13 cellular contexts compared by ENCODE assay signal in the genomic region with DNA sequence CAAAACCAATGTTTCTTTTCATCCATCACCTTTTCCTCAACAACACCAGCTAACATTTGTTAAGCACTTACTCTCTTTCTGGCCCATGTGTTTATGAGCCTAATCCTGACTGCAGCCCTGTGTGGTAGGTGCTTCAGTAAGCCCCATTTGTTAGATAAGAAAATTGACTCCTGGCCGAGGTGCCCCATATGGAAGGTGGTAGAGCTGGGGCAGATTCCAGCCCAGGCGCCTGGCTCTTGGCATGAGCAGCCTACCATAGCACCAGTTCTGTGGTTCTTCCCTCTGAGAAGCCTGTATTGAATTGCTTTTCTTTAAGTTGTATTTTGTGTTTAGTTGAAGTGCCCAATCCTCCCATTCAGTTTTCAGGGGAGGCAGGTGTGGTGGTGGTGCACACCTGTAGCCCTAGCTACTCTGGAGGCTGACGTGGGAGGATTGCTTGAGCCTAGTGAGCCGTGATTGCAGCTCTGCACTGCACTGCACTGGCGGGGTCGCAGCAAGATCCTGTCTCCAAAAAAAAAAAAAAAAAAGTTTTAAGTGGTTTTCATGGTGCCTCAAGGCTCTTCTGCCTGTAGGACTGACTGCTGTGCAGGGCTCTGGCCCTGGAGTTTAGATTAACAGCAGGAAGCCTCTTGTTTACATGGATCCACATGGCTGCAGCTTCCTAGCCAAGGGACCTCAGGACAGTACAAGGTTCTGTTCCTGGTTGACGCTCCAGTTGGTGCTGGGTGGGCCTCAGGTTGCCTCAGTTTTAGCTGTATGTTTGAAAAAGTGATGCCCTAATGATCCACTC.
DNase-seq lines count a peak whose midpoint lies in the region; ATAC-seq and TF ChIP-seq lines count a peak whose summit lies in the region.
"Had no signal": no experiment of that assay in that cellular context is flagged by ENCODE, and none has a peak within 500 bp of the region (broad histone marks: within the 10 kb centered on the region; RNA-seq: fewer than 3 reads in every experiment).

No MANE protein-coding gene starts in this region.

- ATAC-seq in thoracic aorta (ENCODE audit: insufficient number of reproducible peaks, low FRiP score, low read depth) (no peak), GM21526 (IDR thresholded peaks at IDR 0.05; ENCODE audit: low FRiP score, unreplicated experiment) (no peak), HG03439 (IDR thresholded peaks at IDR 0.05; ENCODE audit: unreplicated experiment) (no peak)
- ATAC-seq: K562, left lung had no signal

- no peaks in the 10 kb centered on the region for H3K9me3 Mint-ChIP-seq in activated naive CD4-positive, alpha-beta T cell treated with anti-CD3 and anti-CD28 coated beads for 36 hours
- no peaks in the 10 kb centered on the region for H3K9me3 Mint-ChIP-seq in T-helper 2 cell treated with Interferon-gamma antibody and Interleukin-4, amounts not matched to agents 5 μg/mL and 100 μg/mL, for 36 hours
- no peaks in the 10 kb centered on the region for H3K9me3 Mint-ChIP-seq in endothelial cell (ENCODE audit: unreplicated experiment)
- H3K9me3 Mint-ChIP-seq: type B pancreatic cell had no signal

- no peaks in the 10 kb centered on the region for H3K27me3 ChIP-seq in thoracic aorta (replicated peaks; ENCODE audit: insufficient read depth)
- H3K27me3 ChIP-seq: adrenal gland, left lung had no signal

- H3K27ac ChIP-seq in thoracic aorta = peak overlapping the region; percentile 20 to 52

- H3K4me1 Mint-ChIP-seq in activated naive CD4-positive, alpha-beta T cell treated with anti-CD3 and anti-CD28 coated beads for 36 hours (ENCODE audit: low read depth) = peaks cover 46% of the 10 kb centered on the region
- peaks cover 48% of the 10 kb centered on the region for H3K4me1 Mint-ChIP-seq in T-helper 2 cell treated with Interferon-gamma antibody and Interleukin-4, amounts not matched to agents 5 μg/mL and 100 μg/mL, for 36 hours (ENCODE audit: low read depth)
- H3K4me1 Mint-ChIP-seq in endothelial cell (ENCODE audit: unreplicated experiment) = peaks cover 40% of the 10 kb centered on the region

- H3K4me1 ChIP-seq in thoracic aorta (ENCODE audit: control insufficient read depth in 1 of 2, low read depth in 2 of 2) = peaks cover 22 to 52% of the 10 kb centered on the region in 2 donors

- H3K4me3 ChIP-seq in thoracic aorta = no peak overlapping the region
- H3K4me3 ChIP-seq: adrenal gland, K562, left lung had no signal

- no peaks in the 10 kb centered on the region for H3K27me3 Mint-ChIP-seq in activated naive CD4-positive, alpha-beta T cell treated with anti-CD3 and anti-CD28 coated beads for 36 hours (ENCODE audit: low read depth)
- H3K27me3 Mint-ChIP-seq in T-helper 2 cell treated with Interferon-gamma antibody and Interleukin-4, amounts not matched to agents 5 μg/mL and 100 μg/mL, for 36 hours (ENCODE audit: low read depth) = no peaks in the 10 kb centered on the region
- H3K27me3 Mint-ChIP-seq in endothelial cell (ENCODE audit: unreplicated experiment) = peaks cover 4% of the 10 kb centered on the region
- H3K27me3 Mint-ChIP-seq: type B pancreatic cell had no signal

- CTCF ChIA-PET in activated naive CD4-positive, alpha-beta T cell treated with anti-CD3 and anti-CD28 coated beads for 36 hours (lab: Charles Lee) = interaction anchor here (0.6 to 3.0 kb wide), 5 partner anchors 74 to 410 kb away, joined by 3 to 20 read pairs (median 5); no protein-coding TSS in a partner anchor

- H3K36me3 Mint-ChIP-seq in activated naive CD4-positive, alpha-beta T cell treated with anti-CD3 and anti-CD28 coated beads for 36 hours (ENCODE audit: low read depth) = no peaks in the 10 kb centered on the region
- H3K36me3 Mint-ChIP-seq in T-helper 2 cell treated with Interferon-gamma antibody and Interleukin-4, amounts not matched to agents 5 μg/mL and 100 μg/mL, for 36 hours (ENCODE audit: low read depth) = no peaks in the 10 kb centered on the region
- H3K36me3 Mint-ChIP-seq in endothelial cell (ENCODE audit: low read depth, unreplicated experiment) = no peaks in the 10 kb centered on the region
- H3K36me3 Mint-ChIP-seq: type B pancreatic cell had no signal

- intact Hi-C loops in activated naive CD4-positive, alpha-beta T cell treated with anti-CD3 and anti-CD28 coated beads for 36 hours (cut with micrococcal nuclease) = loop anchor here (2.0 kb wide), 2 partner anchors 71 to 125 kb away; no protein-coding TSS in a partner anchor

- H3K27ac Mint-ChIP-seq in activated naive CD4-positive, alpha-beta T cell treated with anti-CD3 and anti-CD28 coated beads for 36 hours = peak overlapping the region; percentile 10
- H3K27ac Mint-ChIP-seq in T-helper 2 cell treated with Interferon-gamma antibody and Interleukin-4, amounts not matched to agents 5 μg/mL and 100 μg/mL, for 36 hours = peak overlapping the region; percentile 96
- H3K27ac Mint-ChIP-seq in endothelial cell (ENCODE audit: unreplicated experiment) = peak overlapping the region; percentile 64
- H3K27ac Mint-ChIP-seq: type B pancreatic cell had no signal

- DNase-seq in activated naive CD4-positive, alpha-beta T cell treated with anti-CD3 and anti-CD28 coated beads for 36 hours = no peak
- no peak for DNase-seq in activated naive CD4-positive, alpha-beta T cell (lab: John Stamatoyannopoulos, UW)
- DNase-seq in T-helper 2 cell treated with Interferon-gamma antibody and Interleukin-4, amounts not matched to agents 5 μg/mL and 100 μg/mL, for 36 hours (ENCODE audit: low spot score) = no peak
- DNase-seq in endothelial cell (ENCODE audit: low spot score) = no peak
- DNase-seq in thoracic aorta (ENCODE audit: low spot score) = no peak
- DNase-seq in T-helper 9 cell = no peak
- DNase-seq: left lung, NCI-H2171 treated with DMSO at 0.1 percent for 48 hours had no signal

- no peak for TF ChIP-seq CTCF in endothelial cell (IDR thresholded peaks at IDR 0.05; ENCODE audit: unreplicated experiment)
- no peak for TF ChIP-seq CTCF in thoracic aorta (IDR thresholded peaks at IDR 0.05)

- H3K36me3 ChIP-seq in thoracic aorta = no peaks in the 10 kb centered on the region
- H3K36me3 ChIP-seq: adrenal gland, left lung had no signal

- no peaks in the 10 kb centered on the region for H3K9me3 ChIP-seq in thoracic aorta
- H3K9me3 ChIP-seq: adrenal gland, left lung had no signal

- no peak overlapping the region for H3K4me3 Mint-ChIP-seq in activated naive CD4-positive, alpha-beta T cell treated with anti-CD3 and anti-CD28 coated beads for 36 hours
- H3K4me3 Mint-ChIP-seq in T-helper 2 cell treated with Interferon-gamma antibody and Interleukin-4, amounts not matched to agents 5 μg/mL and 100 μg/mL, for 36 hours = peak overlapping the region; percentile 75
- H3K4me3 Mint-ChIP-seq in endothelial cell (ENCODE audit: unreplicated experiment) = no peak overlapping the region
- H3K4me3 Mint-ChIP-seq: type B pancreatic cell had no signal

Comparison
In these comparisons a context has a peak if more than half of its experiments do, and no peak if none do; other contexts are left out.
1. H3K27ac Mint-ChIP-seq: peak in every context shown above with its lines; median percentile 96 in T-helper 2 cell treated with Interferon-gamma antibody and Interleukin-4, amounts not matched to agents 5 μg/mL and 100 μg/mL, for 36 hours; 64 in endothelial cell; 10 in activated naive CD4-positive, alpha-beta T cell treated with anti-CD3 and anti-CD28 coated beads for 36 hours.